Comparison of ENCODE assay signal across 5 cellular contexts in genomic region chr10:108817125-108817524, GRCh38.
"Had no signal": no experiment of that assay in that cellular context is flagged by ENCODE, and none has a peak within 500 bp of the region (broad histone marks: within the 10 kb centered on the region; RNA-seq: fewer than 3 reads in every experiment).

No MANE protein-coding gene starts in this region.

- H3K9ac ChIP-seq: GM23248 had no signal

- H3K27ac ChIP-seq: GM23248 had no signal

- DNase-seq: GM23248, H9, HCEC 1CT, IMR-90 had no signal

- H3K4me3 ChIP-seq: GM23248, K562 had no signal

- H2AFZ ChIP-seq: GM23248 had no signal
